ENCODE assay signal across 1 cellular context in the genomic region with DNA sequence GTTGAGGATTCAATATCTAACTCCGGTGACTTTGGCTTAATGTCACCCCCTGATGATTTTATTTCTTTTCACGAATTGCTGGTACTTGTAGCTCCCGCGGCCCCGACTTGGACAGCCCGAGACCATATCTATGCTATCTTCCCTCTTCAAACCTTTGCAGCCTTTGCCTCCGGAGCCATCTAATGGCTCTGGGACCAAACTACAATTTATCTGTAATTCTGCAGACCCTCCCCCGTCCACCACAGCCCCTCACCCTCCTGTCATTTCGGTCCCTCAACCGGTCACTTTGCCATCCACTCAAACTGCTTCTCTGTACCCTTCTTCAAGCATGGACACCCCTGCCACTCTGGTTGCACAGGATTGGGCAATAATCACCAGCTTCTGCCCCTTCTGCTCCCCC.
TF ChIP-seq lines count a peak whose summit lies in the region.

No MANE protein-coding gene starts in this region.

TF ChIP-seq in GM12878, 131 proteins besides CTCF, POLR2A, EP300 and RAD21:
- TF ChIP-seq KAT2A (conservative IDR thresholded peaks at IDR 0.05; ENCODE audit: control insufficient read depth, low read depth, low read length) (no peak), ZNF274 (IDR thresholded peaks at IDR 0.05; ENCODE audit: insufficient read depth, insufficient read length) (no peak), SREBF2 (IDR thresholded peaks at IDR 0.05; ENCODE audit: low read length) (no peak), POU2F2 (IDR thresholded peaks at IDR 0.05; ENCODE audit: borderline replicate concordance, low read depth, low read length) (no peak)
- TF ChIP-seq, protein P1, sequence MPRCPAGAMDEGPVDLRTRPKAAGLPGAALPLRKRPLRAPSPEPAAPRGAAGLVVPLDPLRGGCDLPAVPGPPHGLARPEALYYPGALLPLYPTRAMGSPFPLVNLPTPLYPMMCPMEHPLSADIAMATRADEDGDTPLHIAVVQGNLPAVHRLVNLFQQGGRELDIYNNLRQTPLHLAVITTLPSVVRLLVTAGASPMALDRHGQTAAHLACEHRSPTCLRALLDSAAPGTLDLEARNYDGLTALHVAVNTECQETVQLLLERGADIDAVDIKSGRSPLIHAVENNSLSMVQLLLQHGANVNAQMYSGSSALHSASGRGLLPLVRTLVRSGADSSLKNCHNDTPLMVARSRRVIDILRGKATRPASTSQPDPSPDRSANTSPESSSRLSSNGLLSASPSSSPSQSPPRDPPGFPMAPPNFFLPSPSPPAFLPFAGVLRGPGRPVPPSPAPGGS (IDR thresholded peaks at IDR 0.05; ENCODE audit: borderline replicate concordance, insufficient read depth, low read depth, low read length, poor library complexity, severe bottlenecking) = no peak
